Comparison of ENCODE assay signal across 8 cellular contexts in the genomic region with DNA sequence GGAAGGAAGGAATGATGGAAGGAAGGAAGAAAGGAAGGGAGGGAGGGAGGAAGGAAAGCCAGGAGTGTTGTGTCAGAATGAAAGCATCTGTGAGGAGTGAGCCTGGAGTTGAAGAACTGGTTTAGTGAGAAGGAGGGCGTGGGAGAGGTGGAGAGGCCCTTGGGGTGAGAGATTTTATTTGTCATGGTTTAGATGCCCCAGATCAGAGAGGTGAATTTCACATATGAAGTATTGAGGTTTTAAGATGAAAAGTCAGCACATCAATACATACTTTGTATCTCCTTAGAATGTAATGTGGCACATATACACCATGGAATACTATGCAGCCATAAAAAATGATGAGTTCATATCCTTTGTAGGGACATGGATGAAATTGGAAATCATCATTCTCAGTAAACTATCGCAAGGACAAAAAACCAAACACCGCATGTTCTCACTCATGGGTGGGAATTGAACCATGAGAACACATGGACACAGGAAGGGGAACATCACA.
A peak's percentile ranks its signal among the peaks of the same experiment; 100 is the strongest.
DNase-seq lines count a peak whose midpoint lies in the region; ATAC-seq, FAIRE-seq and TF ChIP-seq lines count a peak whose summit lies in the region.
"Not testable (repeated sequence)": the region's sequence is repeated elsewhere in the genome, so short reads cannot be mapped to it uniquely, and the experiment has no call there.

No MANE protein-coding gene starts in this region.

- not testable (repeated sequence) for TF ChIP-seq EP300 in K562 (IDR thresholded peaks at IDR 0.05; ENCODE audit: low read length)

- not testable (repeated sequence) for BruUV-seq in Calu3 (replicated peaks; lab: Mats Ljungman, UMichigan); K562 (replicated peaks; lab: Mats Ljungman, UMichigan)

- not testable (repeated sequence) for FAIRE-seq in K562 (lab: Jason Lieb, UNC)

- DNase-seq in Calu3 (peak; percentile 39), LoVo (ENCODE audit: low spot score) (peak; percentile 35), mesenteric fat pad (ENCODE audit: low spot score) (peak; percentile 20)
- not testable (repeated sequence) for DNase-seq in K562 (ENCODE audit: extremely low read depth in 1 of 4, low spot score in 3 of 4); heart right ventricle; gastrocnemius medialis; vagina (ENCODE audit: extremely low spot score in 2 of 2)

- H3K27me3 Mint-ChIP-seq in Calu3 (ENCODE audit: unreplicated experiment): not testable (repeated sequence)

- POLR2A ChIA-PET in K562 (lab: Yijun Ruan, JAX): not testable (repeated sequence)

- not testable (repeated sequence) for H3K36me3 Mint-ChIP-seq in Calu3 (ENCODE audit: insufficient read depth, unreplicated experiment)

- peaks cover 31% of the 10 kb centered on the region for H3K4me1 Mint-ChIP-seq in Calu3 (ENCODE audit: low read depth, unreplicated experiment)

- in situ Hi-C loops in K562 (cut with MboI); gastrocnemius medialis (cut with MboI; ENCODE audit: low sequenced_read_pairs in 4 of 4): not testable (repeated sequence)

- H3K4me2 ChIP-seq in K562 (ENCODE audit: insufficient read depth, low read length): not testable (repeated sequence)

- H3K27me3 ChIP-seq in K562 (ENCODE audit: control insufficient read depth in 2 of 2, insufficient read depth in 2 of 2, low read length in 2 of 2): peaks cover 23 to 34% of the 10 kb centered on the region in 2 experiments
- not testable (repeated sequence) for H3K27me3 ChIP-seq in esophagus (ENCODE audit: control insufficient read depth in 1 of 2, insufficient read depth in 2 of 2, low read length in 2 of 2); heart right ventricle; gastrocnemius medialis; vagina

- H4K20me1 ChIP-seq in K562 (replicated peaks; ENCODE audit: control insufficient read depth, insufficient read depth, low read length): not testable (repeated sequence)

- ATAC-seq in K562, heart right ventricle, gastrocnemius medialis: not testable (repeated sequence)

- not testable (repeated sequence) for H3K9ac ChIP-seq in K562 (ENCODE audit: insufficient read depth in 1 of 2, low read depth in 2 of 2, low read length in 2 of 2)

- H3K36me3 ChIP-seq in K562 (ENCODE audit: control insufficient read depth, insufficient read depth, low read length); esophagus (ENCODE audit: control insufficient read depth in 2 of 2, insufficient read depth in 2 of 2, low read length in 1 of 2); heart right ventricle; gastrocnemius medialis; vagina: not testable (repeated sequence)

- WGBS in K562 (ENCODE audit: insufficient coverage, low coverage, missing lambda C conversion rate): 46% methylated on average over 3 of the region's 3 CpGs
- 78 to 79% methylated on average over 3 of the region's 3 CpGs for WGBS in esophagus, 2 donors
- WGBS in heart right ventricle, 2 donors: 93 to 95% methylated on average over 1 to 3 of the region's 3 CpGs

- CTCF ChIA-PET in Calu3 (lab: Charles Lee); K562 (lab: Yijun Ruan, JAX; ENCODE audit: low intra/inter-chr PET ratio): not testable (repeated sequence)

- H3K4me3 ChIP-seq in K562; esophagus (ENCODE audit: low read depth in 1 of 2, low read length in 2 of 2); heart right ventricle; gastrocnemius medialis; vagina: not testable (repeated sequence)

- peak overlapping the region; percentile 5 for H3K4me3 Mint-ChIP-seq in Calu3 (ENCODE audit: low read depth, unreplicated experiment)

- H3K79me2 ChIP-seq in K562 (ENCODE audit: control insufficient read depth, insufficient read depth, low read length): not testable (repeated sequence)

- not testable (repeated sequence) for H3K4me1 ChIP-seq in K562 (replicated peaks in 1 of 2; ENCODE audit: control insufficient read depth in 2 of 2, insufficient read depth in 2 of 2, low read length in 2 of 2)
- H3K4me1 ChIP-seq in esophagus (ENCODE audit: control insufficient read depth in 2 of 2, insufficient read depth in 2 of 2, low read length in 1 of 2) (peaks cover 2 to 15% of the 10 kb centered on the region in 2 donors), heart right ventricle (peaks cover 2 to 20% (median 15%) of the 10 kb centered on the region in 9 donors), gastrocnemius medialis (peaks cover 8 to 13% of the 10 kb centered on the region in 2 donors), vagina (peaks cover 27% of the 10 kb centered on the region)

- not testable (repeated sequence) for TF ChIP-seq RAD21 in K562 (CRISPR knock-in tag; conservative IDR thresholded peaks at IDR 0.05 in 1 of 2, IDR thresholded peaks at IDR 0.05 in 1 of 2)

- not testable (repeated sequence) for TF ChIP-seq CTCF in Calu3 (IDR thresholded peaks at IDR 0.05; ENCODE audit: unreplicated experiment); K562 (IDR thresholded peaks at IDR 0.05 in 2 of 3, conservative IDR thresholded peaks at IDR 0.05 in 1 of 3; ENCODE audit: insufficient read depth in 2 of 3, low read depth in 1 of 3, low read length in 3 of 3); heart right ventricle (IDR thresholded peaks at IDR 0.05); gastrocnemius medialis (IDR thresholded peaks at IDR 0.05 in 4 of 5, conservative IDR thresholded peaks at IDR 0.05 in 1 of 5); vagina (IDR thresholded peaks at IDR 0.05)

- TF ChIP-seq POLR2A in K562 (conservative IDR thresholded peaks at IDR 0.05); gastrocnemius medialis (IDR thresholded peaks at IDR 0.05); vagina (IDR thresholded peaks at IDR 0.05): not testable (repeated sequence)

- H3K9me3 Mint-ChIP-seq in Calu3 (ENCODE audit: low read depth, unreplicated experiment): not testable (repeated sequence)

- not testable (repeated sequence) for H3K27ac ChIP-seq in K562 (ENCODE audit: extremely low read depth, low read depth, low read length)
- H3K27ac ChIP-seq in esophagus (ENCODE audit: low read depth in 2 of 2, low read length in 1 of 2) (peak overlapping the region; percentile 48 to 91), heart right ventricle (peak overlapping the region in 7 of 10 donors; percentile 45 to 96 (median 77)), gastrocnemius medialis (peak overlapping the region; percentile 93 to 99 (median 94)), vagina (peak overlapping the region; percentile 71)

- not testable (repeated sequence) for H2AFZ ChIP-seq in K562 (ENCODE audit: low read depth, low read length)

- intact Hi-C loops in Calu3 (cut with micrococcal nuclease; ENCODE audit: unreplicated experiment) (loop anchor here (5.0 kb wide), 2 partner anchors 45 to 420 kb away; a partner anchor contains a TSS), heart right ventricle (cut with DNase I) (loop anchor here in 3 of 10 donors (1.0 to 10.0 kb wide), 7 partner anchors 12 to 420 kb away; a partner anchor contains a TSS), gastrocnemius medialis (cut with DNase I; ENCODE audit: low total_unique reads) (loop anchor here (1.0 to 10.0 kb wide), 2 partner anchors 47 to 417 kb away; a partner anchor contains a TSS), vagina (cut with DNase I) (loop anchor here (10.0 kb wide), 1 partner anchor 257 kb away; no protein-coding TSS in a partner anchor)
- intact Hi-C loops in K562 (cut with micrococcal nuclease): not testable (repeated sequence)

- H3K27ac Mint-ChIP-seq in Calu3 (ENCODE audit: unreplicated experiment): peak overlapping the region; percentile 81

- H3K9me3 ChIP-seq in K562 (replicated peaks; ENCODE audit: control insufficient read depth, insufficient read depth, low read depth, low read length); esophagus (ENCODE audit: control insufficient read depth in 2 of 2, insufficient read depth in 1 of 2, low read depth in 1 of 2, low read length in 1 of 2); heart right ventricle; gastrocnemius medialis; vagina: not testable (repeated sequence)

- H3K9me1 ChIP-seq in K562 (ENCODE audit: control insufficient read depth, insufficient read depth, low read length): not testable (repeated sequence)

TF ChIP-seq in K562, 482 proteins besides CTCF, POLR2A, EP300 and RAD21:
- TF ChIP-seq ZNF146 (CRISPR knock-in tag; IDR thresholded peaks at IDR 0.05; ENCODE audit: unreplicated experiment) (peak; percentile 80), RBM25 (IDR thresholded peaks at IDR 0.05; ENCODE audit: low read depth, low read length, severe bottlenecking) (peak; percentile 55)
